In genomic region chr19:35153701-35154534, GRCh38 we compare ENCODE assay signal across 9 cellular contexts. TPM values are rescaled to one million over a fixed set of nuclear protein-coding genes. Genes with fewer than 3 reads are reported as not detected.
DNase-seq lines count a peak whose midpoint lies in the region; ATAC-seq and TF ChIP-seq lines count a peak whose summit lies in the region.
"Had no signal": no experiment of that assay in that cellular context is flagged by ENCODE, and none has a peak within 500 bp of the region (broad histone marks: within the 10 kb centered on the region; RNA-seq: fewer than 3 reads in every experiment).

No MANE protein-coding gene starts in this region.

- H3K9ac ChIP-seq in parathyroid adenoma, result no peak overlapping the region

- H3K4me2 ChIP-seq in parathyroid adenoma (ENCODE audit: low read length), result peak overlapping the region; percentile 70

- H3K27ac ChIP-seq in parathyroid adenoma, result no peak overlapping the region
- peak overlapping the region; percentile 67 for H3K27ac ChIP-seq in upper lobe of right lung
- H3K27ac ChIP-seq: C4-2B had no signal

- H3K4me3 ChIP-seq in parathyroid adenoma (ENCODE audit: low read depth, low read length) (peak overlapping the region; percentile 62), upper lobe of right lung (peak overlapping the region; percentile 66)

- DNase-seq in DMS53 (lab: John Stamatoyannopoulos, UW) (peak; percentile 88), DMS53 treated with DMSO at 0.1 percent for 48 hours (lab: John Stamatoyannopoulos, UW; ENCODE audit: unreplicated experiment) (no peak), NCI-H748 (lab: John Stamatoyannopoulos, UW; ENCODE audit: unreplicated experiment) (peak; percentile 60), activated T-cell treated with anti-CD3 and anti-CD28 coated beads for 48 hours (ENCODE audit: low read depth) (peak; percentile 77), fibroblast of peridontal ligament (ENCODE audit: extremely low read depth) (peak; percentile 13), upper lobe of right lung (peak; percentile 82), NCI-H187 (lab: John Stamatoyannopoulos, UW) (no peak)

- H3K9me3 ChIP-seq in parathyroid adenoma (ENCODE audit: control insufficient read depth, low read length), result no peaks in the 10 kb centered on the region
- no peaks in the 10 kb centered on the region for H3K9me3 ChIP-seq in upper lobe of right lung

- peak; percentile 75 for ATAC-seq in upper lobe of right lung

- H3K27me3 ChIP-seq in parathyroid adenoma (ENCODE audit: control insufficient read depth, insufficient read depth, low read length) (peaks cover 3% of the 10 kb centered on the region), upper lobe of right lung (no peaks in the 10 kb centered on the region)

- no peaks in the 10 kb centered on the region for H3K79me2 ChIP-seq in parathyroid adenoma

- H3K36me3 ChIP-seq in parathyroid adenoma (ENCODE audit: control insufficient read depth, insufficient read depth, low read length), result no peaks in the 10 kb centered on the region
- H3K36me3 ChIP-seq in upper lobe of right lung, result peaks cover 12% of the 10 kb centered on the region

- intact Hi-C loops in upper lobe of right lung (cut with DNase I), result no loop called here

- peak overlapping the region; percentile 72 for H2AFZ ChIP-seq in parathyroid adenoma

- H3K4me1 ChIP-seq in parathyroid adenoma (peaks cover 4% of the 10 kb centered on the region), upper lobe of right lung (peaks cover 9% of the 10 kb centered on the region)

- TF ChIP-seq CTCF in parathyroid adenoma (IDR thresholded peaks at IDR 0.05) (peak; percentile 21), upper lobe of right lung (IDR thresholded peaks at IDR 0.05) (peak; percentile 65)

RNA-seq across cellular contexts. Expression of gene FXYD5, which starts 0.6 kb away (rescaled TPM):
- 124 TPM for total RNA-seq in upper lobe of right lung

RNA-seq across cellular contexts. Expression of gene FXYD7, which starts 10.9 kb away (rescaled TPM):
- total RNA-seq in upper lobe of right lung, result 0.61 TPM

RNA-seq across cellular contexts. Expression of gene FXYD1, which starts 15.3 kb away (rescaled TPM):
- total RNA-seq in upper lobe of right lung, result 67.6 TPM

RNA-seq across cellular contexts. Expression of gene LGI4, which starts 19.1 kb away (rescaled TPM):
- 6.7 TPM for total RNA-seq in upper lobe of right lung

RNA-seq across cellular contexts. Expression of gene FXYD3, which starts 38.3 kb away (rescaled TPM):
- 145 TPM for total RNA-seq in upper lobe of right lung

Comparison
In these comparisons a context has a peak if more than half of its experiments do, and no peak if none do; other contexts are left out.
1. DNase-seq: peak in DMS53 (single experiment), NCI-H748 (single experiment), activated T-cell treated with anti-CD3 and anti-CD28 coated beads for 48 hours (single experiment), fibroblast of peridontal ligament (single experiment) and upper lobe of right lung (single experiment); none in DMS53 treated with DMSO at 0.1 percent for 48 hours (single experiment) and NCI-H187 (0 of 2).